Comparison of ENCODE assay signal across 30 cellular contexts in genomic region chr6:21842875-21843274, GRCh38.
DNase-seq lines count a peak whose midpoint lies in the region; ATAC-seq and TF ChIP-seq lines count a peak whose summit lies in the region.
"Had no signal": no experiment of that assay in that cellular context is flagged by ENCODE, and none has a peak within 500 bp of the region (broad histone marks: within the 10 kb centered on the region; RNA-seq: fewer than 3 reads in every experiment).

No MANE protein-coding gene starts in this region.

- H3K4me1 ChIP-seq in mucosa of descending colon (ENCODE audit: low read depth) (no peaks in the 10 kb centered on the region), esophagus squamous epithelium (peaks cover 0 to 36% (median 0%) of the 10 kb centered on the region in 3 donors)

- no peaks in the 10 kb centered on the region for H3K27me3 Mint-ChIP-seq in activated CD4-positive, alpha-beta memory T cell treated with anti-CD3 and anti-CD28 coated beads, Interleukin-2, amount 10 ng/mL, durations not matched to agents 7 days and 5 days

- no peaks in the 10 kb centered on the region for H3K27me3 ChIP-seq in esophagus squamous epithelium
- H3K27me3 ChIP-seq: gastrocnemius medialis, vagina had no signal

- H3K27ac Mint-ChIP-seq in activated CD4-positive, alpha-beta memory T cell treated with anti-CD3 and anti-CD28 coated beads, Interleukin-2, amount 10 ng/mL, durations not matched to agents 7 days and 5 days: no peak overlapping the region
- H3K27ac Mint-ChIP-seq: activated naive CD8-positive, alpha-beta T cell treated with anti-CD3 and anti-CD28 coated beads for 36 hours; CD8-positive, alpha-beta memory T cell had no signal

- no peaks in the 10 kb centered on the region for H3K36me3 Mint-ChIP-seq in activated CD4-positive, alpha-beta memory T cell treated with anti-CD3 and anti-CD28 coated beads, Interleukin-2, amount 10 ng/mL, durations not matched to agents 7 days and 5 days (ENCODE audit: low read depth)
- H3K36me3 Mint-ChIP-seq: activated naive CD8-positive, alpha-beta T cell treated with anti-CD3 and anti-CD28 coated beads for 36 hours; CD8-positive, alpha-beta memory T cell had no signal

- ATAC-seq in mucosa of descending colon (peak; percentile 41), GM18909 (IDR thresholded peaks at IDR 0.05; ENCODE audit: poor library complexity, unreplicated experiment) (no peak)
- ATAC-seq: A549; gastrocnemius medialis; GM23338; K562; left cardiac atrium; stimulated activated naive CD8-positive, alpha-beta T cell treated with anti-CD3 and anti-CD28 coated beads, Interleukin-15, Interleukin-2, amounts not matched to agents 100 U/mL and 50 U/mL, for 24 hours had no signal

- H3K4me3 ChIP-seq in mucosa of descending colon (no peak overlapping the region), esophagus squamous epithelium (no peak overlapping the region)
- H3K4me3 ChIP-seq: A549, gastrocnemius medialis, GM23338, K562, SK-N-MC, thoracic aorta, vagina had no signal

- DNase-seq in COR-L47 (lab: John Stamatoyannopoulos, UW) (peak; percentile 57), NCI-H146 (lab: John Stamatoyannopoulos, UW) (peak; percentile 94), NCI-H774 (lab: John Stamatoyannopoulos, UW) (peak; percentile 41), mucosa of descending colon (no peak), NCI-H187 treated with DMSO at 0.1 percent for 48 hours (lab: John Stamatoyannopoulos, UW) (no peak), esophagus squamous epithelium (lab: John Stamatoyannopoulos, UW) (no peak)
- no peak for DNase-seq in activated CD4-positive, alpha-beta memory T cell treated with anti-CD3 and anti-CD28 coated beads, Interleukin-2, amount 10 ng/mL, durations not matched to agents 7 days and 5 days
- DNase-seq: activated CD4-positive, alpha-beta T cell treated with anti-CD3 and anti-CD28 coated beads for 1 hour; activated CD8-positive, alpha-beta memory T cell treated with anti-CD3 and anti-CD28 coated beads for 24 hours; activated effector memory CD4-positive, alpha-beta T cell treated with anti-CD3 and anti-CD28 coated beads, Interleukin-2, amount 50 U/mL, for 16 hours; activated naive CD8-positive, alpha-beta T cell treated with anti-CD3 and anti-CD28 coated beads for 36 hours; aorta; caudate nucleus; CD8-positive, alpha-beta memory T cell; cortex of kidney; DMS79 treated with DMSO at 0.1 percent for 48 hours; gastrocnemius medialis; hippocampal formation; left cardiac atrium; NCI-H2171 treated with DMSO at 0.1 percent for 48 hours; occipital lobe; stimulated activated naive CD8-positive, alpha-beta T cell treated with anti-CD3 and anti-CD28 coated beads, Interleukin-15, Interleukin-2, amounts not matched to agents 100 U/mL and 50 U/mL, for 24 hours; T-helper 2 cell had no signal

- TF ChIP-seq CTCF in mucosa of descending colon (IDR thresholded peaks at IDR 0.05): no peak
- no peak for TF ChIP-seq CTCF in esophagus squamous epithelium (IDR thresholded peaks at IDR 0.05)

- H3K4me1 Mint-ChIP-seq in activated CD4-positive, alpha-beta memory T cell treated with anti-CD3 and anti-CD28 coated beads, Interleukin-2, amount 10 ng/mL, durations not matched to agents 7 days and 5 days: no peaks in the 10 kb centered on the region
- H3K4me1 Mint-ChIP-seq: CD8-positive, alpha-beta memory T cell had no signal

- no peak overlapping the region for H3K27ac ChIP-seq in esophagus squamous epithelium
- H3K27ac ChIP-seq: A549, gastrocnemius medialis, SK-N-MC, vagina had no signal

- H3K9me3 ChIP-seq in mucosa of descending colon (no peaks in the 10 kb centered on the region), esophagus squamous epithelium (no peaks in the 10 kb centered on the region)
- H3K9me3 ChIP-seq: A549, gastrocnemius medialis, thoracic aorta, vagina had no signal

- H3K4me3 Mint-ChIP-seq in activated CD4-positive, alpha-beta memory T cell treated with anti-CD3 and anti-CD28 coated beads, Interleukin-2, amount 10 ng/mL, durations not matched to agents 7 days and 5 days: no peak overlapping the region
- H3K4me3 Mint-ChIP-seq: activated naive CD8-positive, alpha-beta T cell treated with anti-CD3 and anti-CD28 coated beads for 36 hours; CD8-positive, alpha-beta memory T cell; GM23338 had no signal

- no peaks in the 10 kb centered on the region for H3K36me3 ChIP-seq in mucosa of descending colon (ENCODE audit: low read depth)
- no peaks in the 10 kb centered on the region for H3K36me3 ChIP-seq in esophagus squamous epithelium
- H3K36me3 ChIP-seq: gastrocnemius medialis, thoracic aorta, vagina had no signal

- TF ChIP-seq POLR2A in esophagus squamous epithelium (IDR thresholded peaks at IDR 0.05): no peak

- intact Hi-C loops in mucosa of descending colon (cut with DNase I, micrococcal nuclease) (no loop called here), esophagus squamous epithelium (cut with DNase I) (no loop called here)

- H3K9me3 Mint-ChIP-seq in activated CD4-positive, alpha-beta memory T cell treated with anti-CD3 and anti-CD28 coated beads, Interleukin-2, amount 10 ng/mL, durations not matched to agents 7 days and 5 days: no peaks in the 10 kb centered on the region
- H3K9me3 Mint-ChIP-seq: activated naive CD8-positive, alpha-beta T cell treated with anti-CD3 and anti-CD28 coated beads for 36 hours; GM23338 had no signal

- POLR2A ChIA-PET in activated CD4-positive, alpha-beta memory T cell treated with anti-CD3 and anti-CD28 coated beads, Interleukin-2, amount 10 ng/mL, durations not matched to agents 7 days and 5 days (lab: Charles Lee): no interaction called here

- CTCF ChIA-PET in activated CD4-positive, alpha-beta memory T cell treated with anti-CD3 and anti-CD28 coated beads, Interleukin-2, amount 10 ng/mL, durations not matched to agents 7 days and 5 days (lab: Charles Lee): no interaction called here

Comparison
In these comparisons a context has a peak if more than half of its experiments do, and no peak if none do; other contexts are left out.
1. DNase-seq: peak in COR-L47 (single experiment), NCI-H146 (single experiment) and NCI-H774 (single experiment); none in mucosa of descending colon (0 of 3), activated CD4-positive, alpha-beta memory T cell treated with anti-CD3 and anti-CD28 coated beads, Interleukin-2, amount 10 ng/mL, durations not matched to agents 7 days and 5 days (single experiment), NCI-H187 treated with DMSO at 0.1 percent for 48 hours (single experiment) and esophagus squamous epithelium (single experiment).